ENCODE assay signal across 8 cellular contexts in genomic region chr12:67270622-67271021, GRCh38. TPM values are rescaled to one million over a fixed set of nuclear protein-coding genes. Genes with fewer than 3 reads are reported as not detected.
DNase-seq lines count a peak whose midpoint lies in the region; ATAC-seq, FAIRE-seq and TF ChIP-seq lines count a peak whose summit lies in the region.

No MANE protein-coding gene starts in this region.

- H3K27ac ChIP-seq in esophagus muscularis mucosa (replicated peaks in 1 of 4) = peak overlapping the region; percentile 95 to 99 (median 97)
- peak overlapping the region; percentile 98 to 99 for H3K27ac ChIP-seq in prostate gland

- DNase-seq in GM12864 (ENCODE audit: low read depth) = no peak
- peak; percentile 26 for DNase-seq in RKO (ENCODE audit: low spot score)
- DNase-seq in esophagus muscularis mucosa (ENCODE audit: extremely low spot score) = no peak
- no peak for DNase-seq in prostate gland (ENCODE audit: low spot score)
- no peak for DNase-seq in middle frontal gyrus (ENCODE audit: extremely low spot score, low spot score)
- no peak for DNase-seq in GM12892 (ENCODE audit: insufficient read length)
- no peak for DNase-seq in UCSD-AML1 (lab: John Stamatoyannopoulos, UW; ENCODE audit: unreplicated experiment)

- H3K4me3 ChIP-seq in GM12864 (ENCODE audit: low read depth, low read length) = peak overlapping the region; percentile 97
- peak overlapping the region; percentile 76 to 95 (median 84) for H3K4me3 ChIP-seq in esophagus muscularis mucosa
- H3K4me3 ChIP-seq in prostate gland = peak overlapping the region; percentile 67 to 88

- WGBS in esophagus muscularis mucosa = 1% methylated on average over 6 of the region's 6 CpGs
- WGBS in prostate gland = 4% methylated on average over 6 of the region's 6 CpGs

- TF ChIP-seq POLR2A in esophagus muscularis mucosa (IDR thresholded peaks at IDR 0.05; ENCODE audit: low read depth) (no peak), prostate gland (IDR thresholded peaks at IDR 0.05) (no peak), GM12892 (IDR thresholded peaks at IDR 0.05; ENCODE audit: low read depth, low read length) (no peak)

- no peak for TF ChIP-seq CTCF in GM12864 (IDR thresholded peaks at IDR 0.05; ENCODE audit: low read depth, low read length, missing control alignments)
- no peak for TF ChIP-seq CTCF in esophagus muscularis mucosa (IDR thresholded peaks at IDR 0.05)
- TF ChIP-seq CTCF in prostate gland (IDR thresholded peaks at IDR 0.05) = no peak

- peaks cover 49 to 66% (median 59%) of the 10 kb centered on the region in 4 donors for H3K4me1 ChIP-seq in esophagus muscularis mucosa
- no peaks in the 10 kb centered on the region for H3K4me1 ChIP-seq in prostate gland (replicated peaks)

- H3K9me3 ChIP-seq in esophagus muscularis mucosa (no peaks in the 10 kb centered on the region), prostate gland (no peaks in the 10 kb centered on the region)

- H3K36me3 ChIP-seq in esophagus muscularis mucosa = no peaks in the 10 kb centered on the region
- H3K36me3 ChIP-seq in prostate gland = no peaks in the 10 kb centered on the region

- no peak for ATAC-seq in HG03520 (IDR thresholded peaks at IDR 0.05; ENCODE audit: unreplicated experiment)

- H3K27me3 ChIP-seq in esophagus muscularis mucosa = no peaks in the 10 kb centered on the region
- H3K27me3 ChIP-seq in prostate gland (replicated peaks; ENCODE audit: insufficient read depth) = no peaks in the 10 kb centered on the region

- no peak for FAIRE-seq in GM12892 (lab: Jason Lieb, UNC)

- intact Hi-C loops in esophagus muscularis mucosa (cut with DNase I) = loop anchor here (10.0 kb wide), 1 partner anchor 374 kb away; the partner anchor contains the start of gene DYRK2
- intact Hi-C loops in prostate gland (cut with DNase I) = loop anchor here (10.0 kb wide), 1 partner anchor 374 kb away; the partner anchor contains the start of gene DYRK2

- no peak for TF ChIP-seq EP300 in esophagus muscularis mucosa (IDR thresholded peaks at IDR 0.05)

RNA-seq across cellular contexts. Expression of gene CAND1, which starts 1.5 kb away (rescaled TPM):
- 10 to 100 TPM; 56.8 to 85.3 (median 75.7) TPM for total RNA-seq in esophagus muscularis mucosa
- 100 to 1,000 TPM in 1 of 2 donors, 10 to 100 TPM in 1; 65.1 to 118 TPM for total RNA-seq in prostate gland
- polyA plus RNA-seq in GM12892 (2012; ENCODE audit: missing spikeins) = 86.5 TPM
